In genomic region chr20:9166153-9166780, GRCh38 we compare ENCODE assay signal across 16 cellular contexts.
DNase-seq lines count a peak whose midpoint lies in the region; ATAC-seq and TF ChIP-seq lines count a peak whose summit lies in the region.
"Had no signal": no experiment of that assay in that cellular context is flagged by ENCODE, and none has a peak within 500 bp of the region (broad histone marks: within the 10 kb centered on the region; RNA-seq: fewer than 3 reads in every experiment).

No MANE protein-coding gene starts in this region.

- no peak overlapping the region for H3K56ac ChIP-seq in IMR-90 (ENCODE audit: extremely low read depth, insufficient read depth, low read length)

- H3K9ac ChIP-seq in IMR-90 (ENCODE audit: low read depth, low read length): no peak overlapping the region
- H3K9ac ChIP-seq: BLaER1 treated with 17β-estradiol and CSF1 and Interleukin-3, amounts not matched to agents 10 nM and 100 nM had no signal

- H3K27ac ChIP-seq in IMR-90 (ENCODE audit: insufficient read depth, low read length): no peak overlapping the region
- peak overlapping the region in 8 of 12 donors; percentile 23 to 75 (median 66) for H3K27ac ChIP-seq in heart left ventricle
- no peak overlapping the region for H3K27ac ChIP-seq in prostate gland
- H3K27ac ChIP-seq in vagina: no peak overlapping the region
- H3K27ac ChIP-seq: BLaER1 treated with 17β-estradiol and CSF1 and Interleukin-3, amounts not matched to agents 10 nM and 100 nM; esophagus muscularis mucosa had no signal

- H3K23ac ChIP-seq in IMR-90 (ENCODE audit: low read depth, low read length): peak overlapping the region; percentile 2; the same call in 1 of the 2 replicates

- DNase-seq in IMR-90 (no peak), NCI-H510A treated with DMSO at 0.1 percent for 48 hours (lab: John Stamatoyannopoulos, UW) (peak; percentile 89), heart left ventricle (no peak), prostate gland (ENCODE audit: low spot score) (peak; percentile 6), vagina (ENCODE audit: extremely low spot score in 2 of 2) (no peak), SIG-M5 (lab: John Stamatoyannopoulos, UW) (no peak), NCI-H1048 (lab: John Stamatoyannopoulos, UW) (no peak)
- DNase-seq: activated naive CD4-positive, alpha-beta T cell treated with anti-CD3 and anti-CD28 coated beads, Interleukin-2, amount 10 ng/mL, durations not matched to agents 7 days and 5 days; HCEC 1CT; nucleus accumbens; small intestine; stimulated activated CD4-positive, alpha-beta T cell treated with anti-CD3 and anti-CD28 coated beads, Interleukin-4, amount 100 ng/mL, for 4 hours; T-helper 9 cell had no signal

- 93% methylated on average over 3 of the region's 11 CpGs; no CpG with 5 or more reads in 1 of the 2 experiments for WGBS in IMR-90 (ENCODE audit: extremely low coverage in 2 of 2, insufficient read length in 1 of 2), 2 experiments
- WGBS in heart left ventricle, 4 donors: 55 to 72% (median 62%) methylated on average over 10 to 11 of the region's 11 CpGs
- WGBS in prostate gland: 40% methylated on average over 11 of the region's 11 CpGs

- intact Hi-C loops in IMR-90 (cut with micrococcal nuclease): loop anchor here (10.0 kb wide), 1 partner anchor 371 kb away; no protein-coding TSS in a partner anchor
- intact Hi-C loops in heart left ventricle (cut with DNase I): loop anchor here in 5 of 10 donors (5.0 to 10.0 kb wide), 5 partner anchors 39 to 99 kb away; partner anchors contain the start of gene PLCB4 (in 2 of the 5)
- intact Hi-C loops in prostate gland (cut with DNase I): no loop called here
- intact Hi-C loops in vagina (cut with DNase I): no loop called here

- H3K27me3 ChIP-seq in IMR-90 (ENCODE audit: control insufficient read depth, insufficient read depth, low read length) (no peaks in the 10 kb centered on the region), heart left ventricle (no peaks in the 10 kb centered on the region), prostate gland (replicated peaks; ENCODE audit: insufficient read depth) (no peaks in the 10 kb centered on the region), vagina (no peaks in the 10 kb centered on the region)
- H3K27me3 ChIP-seq: BLaER1 treated with 17β-estradiol and CSF1 and Interleukin-3, amounts not matched to agents 10 nM and 100 nM; esophagus muscularis mucosa had no signal

- POLR2A ChIA-PET in IMR-90 (lab: Charles Lee; ENCODE audit: unreplicated experiment): no interaction called here

- dilution Hi-C loops in IMR-90 (cut with HindIII; ENCODE audit: low sequenced_read_pairs, unreplicated experiment): no loop called here

- no peak overlapping the region for H4K5ac ChIP-seq in IMR-90 (ENCODE audit: low read depth, low read length)

- TF ChIP-seq CTCF in IMR-90 (conservative IDR thresholded peaks at IDR 0.05; ENCODE audit: low read depth, low read length) (no peak), heart left ventricle (IDR thresholded peaks at IDR 0.05) (no peak), prostate gland (IDR thresholded peaks at IDR 0.05) (no peak), vagina (IDR thresholded peaks at IDR 0.05) (no peak)

- TF ChIP-seq POLR2A in IMR-90 (IDR thresholded peaks at IDR 0.05; ENCODE audit: low read depth, low read length) (no peak), heart left ventricle (IDR thresholded peaks at IDR 0.05) (no peak), prostate gland (IDR thresholded peaks at IDR 0.05) (no peak), vagina (IDR thresholded peaks at IDR 0.05) (no peak)

- H2BK120ac ChIP-seq in IMR-90 (ENCODE audit: low read depth, low read length): no peak overlapping the region

- no peak overlapping the region for H4K8ac ChIP-seq in IMR-90 (ENCODE audit: low read depth in 2 of 2, low read length in 2 of 2)

- no peak overlapping the region for H2AK9ac ChIP-seq in IMR-90 (replicated peaks; ENCODE audit: low read depth, low read length, poor library complexity)

- H3K9me3 ChIP-seq in IMR-90 (ENCODE audit: control insufficient read depth, insufficient read depth, low read length) (no peaks in the 10 kb centered on the region), heart left ventricle (no peaks in the 10 kb centered on the region), prostate gland (no peaks in the 10 kb centered on the region), vagina (no peaks in the 10 kb centered on the region)
- H3K9me3 ChIP-seq: BLaER1 treated with 17β-estradiol and CSF1 and Interleukin-3, amounts not matched to agents 10 nM and 100 nM; esophagus muscularis mucosa had no signal

- H4K20me1 ChIP-seq in IMR-90 (ENCODE audit: insufficient read depth, low read length): peaks cover 15% of the 10 kb centered on the region; the same call in 1 of the 2 replicates
- H4K20me1 ChIP-seq: BLaER1 treated with 17β-estradiol and CSF1 and Interleukin-3, amounts not matched to agents 10 nM and 100 nM had no signal

- CTCF ChIA-PET in IMR-90 (lab: Yijun Ruan, JAX): no interaction called here

- H3K18ac ChIP-seq in IMR-90 (ENCODE audit: low read depth, low read length): no peak overlapping the region

- no peak overlapping the region for H2BK20ac ChIP-seq in IMR-90 (ENCODE audit: low read depth, low read length)

- H4K91ac ChIP-seq in IMR-90 (ENCODE audit: insufficient read depth, low read depth, low read length): no peak overlapping the region

- H3K4me1 ChIP-seq in IMR-90 (ENCODE audit: control insufficient read depth, insufficient read depth, low read length) (peaks cover 1% of the 10 kb centered on the region), heart left ventricle (peaks cover 0 to 33% (median 11%) of the 10 kb centered on the region in 12 donors), prostate gland (replicated peaks) (no peaks in the 10 kb centered on the region), vagina (peaks cover 6% of the 10 kb centered on the region)

- H3K36me3 ChIP-seq in IMR-90 (ENCODE audit: control insufficient read depth, insufficient read depth, low read length): no peaks in the 10 kb centered on the region
- H3K36me3 ChIP-seq in heart left ventricle: no peaks in the 10 kb centered on the region
- no peaks in the 10 kb centered on the region for H3K36me3 ChIP-seq in prostate gland
- no peaks in the 10 kb centered on the region for H3K36me3 ChIP-seq in vagina
- H3K36me3 ChIP-seq: BLaER1 treated with 17β-estradiol and CSF1 and Interleukin-3, amounts not matched to agents 10 nM and 100 nM; esophagus muscularis mucosa had no signal

- TF ChIP-seq RAD21 in IMR-90 (IDR thresholded peaks at IDR 0.05; ENCODE audit: low read length): no peak

- no peak overlapping the region for H3K4me2 ChIP-seq in IMR-90 (ENCODE audit: low read depth, low read length)
- H3K4me2 ChIP-seq: BLaER1 treated with 17β-estradiol and CSF1 and Interleukin-3, amounts not matched to agents 10 nM and 100 nM had no signal

- 0 out of 2 replicates have a peak overlapping the region, but pooled peaks have one; percentile 13 for H2AK5ac ChIP-seq in IMR-90 (ENCODE audit: low read depth, low read length)

- peaks cover 3% of the 10 kb centered on the region; the same call in 1 of the 2 replicates for H3K9me1 ChIP-seq in IMR-90 (ENCODE audit: insufficient read depth, low read length)

- no peak overlapping the region for H3K4ac ChIP-seq in IMR-90 (ENCODE audit: low read depth, low read length)

- in situ Hi-C loops in IMR-90 (cut with MboI; ENCODE audit: low sequenced_read_pairs): no loop called here

- ATAC-seq in IMR-90 (ENCODE audit: low read depth): no peak
- ATAC-seq in heart left ventricle: peak; percentile 38 to 79 (median 61)
- ATAC-seq in GM18867 (IDR thresholded peaks at IDR 0.05; ENCODE audit: unreplicated experiment): no peak

- peaks cover 6 to 40% of the 10 kb centered on the region in 2 experiments; a peak in 3 of 4 replicates for H3K79me1 ChIP-seq in IMR-90 (ENCODE audit: low read depth in 1 of 2, low read length in 2 of 2)

- no peak overlapping the region for H2BK5ac ChIP-seq in IMR-90 (ENCODE audit: low read depth, low read length, poor library complexity, severe bottlenecking)

- no TSS peak for BruUV-seq in IMR-90 (replicated peaks; lab: Mats Ljungman, UMichigan)

- no peak overlapping the region for H2BK15ac ChIP-seq in IMR-90 (ENCODE audit: low read depth, low read length)

- 0 out of 2 replicates have a peak overlapping the region, but pooled peaks have one; percentile 9 for H3K14ac ChIP-seq in IMR-90 (replicated peaks; ENCODE audit: low read depth, low read length)

- no peak overlapping the region for H2AFZ ChIP-seq in IMR-90 (replicated peaks; ENCODE audit: low read length, poor library complexity)

- H3K4me3 ChIP-seq in IMR-90 (ENCODE audit: insufficient read depth, low read depth, low read length): no peak overlapping the region
- peak overlapping the region in 9 of 12 donors; percentile 3 to 52 (median 33) for H3K4me3 ChIP-seq in heart left ventricle
- no peak overlapping the region for H3K4me3 ChIP-seq in prostate gland
- H3K4me3 ChIP-seq in vagina: no peak overlapping the region
- H3K4me3 ChIP-seq: BLaER1 treated with 17β-estradiol and CSF1 and Interleukin-3, amounts not matched to agents 10 nM and 100 nM; esophagus muscularis mucosa had no signal

TF ChIP-seq in IMR-90, 13 proteins besides CTCF, POLR2A, EP300 and RAD21 (continues in another document):
- TF ChIP-seq NFE2L2 (IDR thresholded peaks at IDR 0.05; ENCODE audit: low read depth, low read length) (no peak), MXI1 (IDR thresholded peaks at IDR 0.05; ENCODE audit: borderline replicate concordance, low read depth, low read length) (no peak), RFX5 (IDR thresholded peaks at IDR 0.05; ENCODE audit: low read depth, low read length) (no peak), CEBPB (IDR thresholded peaks at IDR 0.05; ENCODE audit: low read depth, low read length) (no peak), MAFK (IDR thresholded peaks at IDR 0.05; ENCODE audit: low read depth, low read length) (no peak), BHLHE40 (IDR thresholded peaks at IDR 0.05; ENCODE audit: low read depth, low read length) (no peak), CHD1 (IDR thresholded peaks at IDR 0.05; ENCODE audit: low read depth, low read length) (no peak), FOS (IDR thresholded peaks at IDR 0.05; ENCODE audit: low read depth, low read length) (no peak), RCOR1 (IDR thresholded peaks at IDR 0.05; ENCODE audit: insufficient replicate concordance, low read length) (no peak)
- TF ChIP-seq, protein P1, sequence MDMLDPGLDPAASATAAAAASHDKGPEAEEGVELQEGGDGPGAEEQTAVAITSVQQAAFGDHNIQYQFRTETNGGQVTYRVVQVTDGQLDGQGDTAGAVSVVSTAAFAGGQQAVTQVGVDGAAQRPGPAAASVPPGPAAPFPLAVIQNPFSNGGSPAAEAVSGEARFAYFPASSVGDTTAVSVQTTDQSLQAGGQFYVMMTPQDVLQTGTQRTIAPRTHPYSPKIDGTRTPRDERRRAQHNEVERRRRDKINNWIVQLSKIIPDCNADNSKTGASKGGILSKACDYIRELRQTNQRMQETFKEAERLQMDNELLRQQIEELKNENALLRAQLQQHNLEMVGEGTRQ (IDR thresholded peaks at IDR 0.05; ENCODE audit: low read depth, low read length): no peak

Comparison
In these comparisons a context has a peak if more than half of its experiments do, and no peak if none do; other contexts are left out.
1. ATAC-seq: peak in heart left ventricle (4 of 4); none in IMR-90 (single experiment) and GM18867 (single experiment).
2. DNase-seq: peak in NCI-H510A treated with DMSO at 0.1 percent for 48 hours (single experiment) and prostate gland (single experiment); none in IMR-90 (single experiment), heart left ventricle (0 of 5), vagina (0 of 2), SIG-M5 (single experiment) and NCI-H1048 (single experiment).
3. H3K27ac ChIP-seq: peak in heart left ventricle (8 of 12); none in IMR-90 (single experiment), prostate gland (0 of 2) and vagina (single experiment).
4. H3K4me3 ChIP-seq: peak in heart left ventricle (9 of 12); none in IMR-90 (single experiment), prostate gland (0 of 2) and vagina (0 of 2).